24 cellular contexts compared by ENCODE assay signal in the genomic region with DNA sequence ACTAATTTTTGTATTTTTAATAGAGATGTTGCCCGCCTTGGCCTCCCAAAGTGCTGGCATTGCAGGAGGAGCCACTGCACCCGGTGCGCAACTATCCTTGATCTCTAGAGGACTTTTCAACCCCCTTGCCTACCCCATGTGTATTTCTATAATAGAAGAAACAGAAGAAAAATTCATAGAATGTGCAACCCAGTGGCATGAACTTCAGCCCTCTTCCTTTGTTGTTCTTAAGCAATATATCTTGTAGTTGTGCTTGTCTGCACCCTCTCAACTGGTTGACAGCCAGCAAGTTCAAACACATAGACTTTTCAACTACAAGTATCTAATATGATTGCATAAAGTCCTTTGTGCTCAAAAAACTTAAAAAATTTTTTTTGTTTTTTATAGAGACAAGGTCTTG.
"Had no signal": no experiment of that assay in that cellular context is flagged by ENCODE, and none has a peak within 500 bp of the region (broad histone marks: within the 10 kb centered on the region; RNA-seq: fewer than 3 reads in every experiment).

No MANE protein-coding gene starts in this region.

- ATAC-seq: foreskin keratinocyte; left cardiac atrium; lower lobe of right lung; natural killer cell; right cardiac atrium; stimulated activated effector memory CD8-positive, alpha-beta T cell treated with anti-CD3 and anti-CD28 coated beads, Interleukin-12 subunit alpha, Interleukin-12 subunit beta, amount 100 ng/mL, for 72 hours had no signal

- H3K36me3 Mint-ChIP-seq: natural killer cell had no signal

- H3K27ac ChIP-seq: epithelial cell of prostate, esophagus muscularis mucosa, foreskin keratinocyte, hepatocyte, left ventricle myocardium inferior, lower lobe of right lung, tibial artery, upper lobe of right lung, vagina had no signal

- DNase-seq: effector memory CD4-positive, alpha-beta T cell; foreskin keratinocyte; head of caudate nucleus; left cardiac atrium; left ventricle myocardium inferior; lower lobe of right lung; natural killer cell; right cardiac atrium; stimulated activated CD4-positive, alpha-beta T cell treated with anti-CD3 and anti-CD28 coated beads, Interleukin-4, amount 100 ng/mL, for 1 hour; stimulated activated CD8-positive, alpha-beta memory T cell treated with anti-CD3 and anti-CD28 coated beads, Interleukin-4, amount 100 ng/mL, for 48 hours; tibial artery; upper lobe of right lung had no signal

- FAIRE-seq: endometrium, kidney had no signal

- H3K79me2 ChIP-seq: hepatocyte had no signal

- H2AFZ ChIP-seq: hepatocyte had no signal

- H3K27me3 Mint-ChIP-seq: memory B cell; stimulated activated naive CD8-positive, alpha-beta T cell treated with anti-CD3 and anti-CD28 coated beads, Interleukin-15, Interleukin-2, amounts not matched to agents 100 ng/mL and 50 ng/mL, for 24 hours had no signal

- H3K9me3 Mint-ChIP-seq: neural crest cell had no signal

- H3K4me3 ChIP-seq: esophagus muscularis mucosa, hepatocyte, left ventricle myocardium inferior, lower lobe of right lung, smooth muscle cell, tibial artery, upper lobe of right lung, vagina had no signal

- H3K4me3 Mint-ChIP-seq: memory B cell; mesothelial cell of epicardium; natural killer cell; neural crest cell; stimulated activated effector memory CD8-positive, alpha-beta T cell treated with anti-CD3 and anti-CD28 coated beads, Interleukin-12 subunit alpha, Interleukin-12 subunit beta, amount 100 ng/mL, for 72 hours; stimulated activated naive CD8-positive, alpha-beta T cell treated with anti-CD3 and anti-CD28 coated beads, Interleukin-15, Interleukin-2, amounts not matched to agents 100 ng/mL and 50 ng/mL, for 24 hours had no signal

- H3K4me1 ChIP-seq: esophagus muscularis mucosa, left ventricle myocardium inferior, tibial artery, vagina had no signal

- H3K4me2 ChIP-seq: hepatocyte, smooth muscle cell had no signal

- H3K36me3 ChIP-seq: esophagus muscularis mucosa, left ventricle myocardium inferior, lower lobe of right lung, tibial artery, upper lobe of right lung, vagina had no signal

- H3K27me3 ChIP-seq: esophagus muscularis mucosa, foreskin keratinocyte, hepatocyte, tibial artery, upper lobe of right lung, vagina had no signal

- H3K27ac Mint-ChIP-seq: memory B cell; mesothelial cell of epicardium; natural killer cell; stimulated activated effector memory CD8-positive, alpha-beta T cell treated with anti-CD3 and anti-CD28 coated beads, Interleukin-12 subunit alpha, Interleukin-12 subunit beta, amount 100 ng/mL, for 72 hours; stimulated activated naive CD8-positive, alpha-beta T cell treated with anti-CD3 and anti-CD28 coated beads, Interleukin-15, Interleukin-2, amounts not matched to agents 100 ng/mL and 50 ng/mL, for 24 hours had no signal

- H3K4me1 Mint-ChIP-seq: natural killer cell; neural crest cell; stimulated activated effector memory CD8-positive, alpha-beta T cell treated with anti-CD3 and anti-CD28 coated beads, Interleukin-12 subunit alpha, Interleukin-12 subunit beta, amount 100 ng/mL, for 72 hours had no signal
